ENCODE assay signal across 15 cellular contexts in the genomic region with DNA sequence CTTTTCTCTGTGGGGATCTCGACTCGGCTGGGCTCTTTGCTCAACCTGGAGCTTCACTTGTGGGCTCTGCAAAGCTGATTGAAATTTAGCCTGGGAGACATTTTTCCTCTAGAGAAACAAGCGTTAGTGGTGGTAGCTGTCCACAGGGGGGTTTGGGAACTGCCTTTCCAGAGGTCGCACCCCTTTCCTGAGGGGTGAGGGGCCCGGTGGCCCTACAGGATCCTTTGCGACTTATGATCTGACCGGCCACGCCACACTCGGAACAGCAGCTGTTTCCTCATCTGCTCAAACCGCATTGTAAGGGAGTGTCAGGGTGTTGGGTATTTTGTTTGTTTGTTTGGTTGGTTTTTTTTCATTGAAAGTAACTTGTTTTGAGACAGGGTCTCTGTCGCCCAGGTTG. TPM values are rescaled to one million over a fixed set of nuclear protein-coding genes. Genes with fewer than 3 reads are reported as not detected.
"Had no signal": no experiment of that assay in that cellular context is flagged by ENCODE, and none has a peak within 500 bp of the region (broad histone marks: within the 10 kb centered on the region; RNA-seq: fewer than 3 reads in every experiment).

No MANE protein-coding gene starts in this region.

- H3K9me3 ChIP-seq: esophagus squamous epithelium, pancreas, stomach had no signal

- H3K27me3 Mint-ChIP-seq: activated CD4-positive, alpha-beta memory T cell treated with anti-CD3 and anti-CD28 coated beads for 36 hours had no signal

- DNase-seq: activated CD4-positive, alpha-beta memory T cell treated with anti-CD3 and anti-CD28 coated beads for 36 hours; activated CD8-positive, alpha-beta memory T cell treated with anti-CD3 and anti-CD28 coated beads, Interleukin-2, amount 50 U/mL, for 48 hours; activated naive CD4-positive, alpha-beta T cell treated with Interleukin-2 at 50 U/mL for 16 hours; esophagus squamous epithelium; foreskin fibroblast; left colon; pancreas; stomach had no signal

- H3K4me1 ChIP-seq: esophagus squamous epithelium, pancreas had no signal

- H3K36me3 ChIP-seq: esophagus squamous epithelium, pancreas, stomach had no signal

- H3K27me3 ChIP-seq: pancreas, stomach had no signal

- H3K4me3 Mint-ChIP-seq: neural crest cell had no signal

- H3K27ac Mint-ChIP-seq: activated CD4-positive, alpha-beta memory T cell treated with anti-CD3 and anti-CD28 coated beads for 36 hours had no signal

- H3K4me3 ChIP-seq: esophagus squamous epithelium, pancreas, stomach had no signal

- H3K36me3 Mint-ChIP-seq: activated CD4-positive, alpha-beta memory T cell treated with anti-CD3 and anti-CD28 coated beads for 36 hours had no signal

- H3K27ac ChIP-seq: esophagus squamous epithelium, pancreas, stomach had no signal

- ATAC-seq: activated CD4-positive, CD25-positive, alpha-beta regulatory T cell treated with anti-CD3 and anti-CD28 coated beads, Interleukin-2, amount 50 U/mL, for 24 hours; left colon; pancreas had no signal

- H3K9me3 Mint-ChIP-seq: activated CD4-positive, alpha-beta memory T cell treated with anti-CD3 and anti-CD28 coated beads for 36 hours; neural crest cell had no signal

RNA-seq across cellular contexts. Expression of a gene that starts 21.0 kb away (rescaled TPM):
- total RNA-seq: cardiac septum, esophagus squamous epithelium, left colon, lung microvascular endothelial cell, renal cortical epithelial cell, skeletal muscle tissue, urinary bladder had no signal
